Comparison of ENCODE assay signal across 10 cellular contexts in the genomic region with DNA sequence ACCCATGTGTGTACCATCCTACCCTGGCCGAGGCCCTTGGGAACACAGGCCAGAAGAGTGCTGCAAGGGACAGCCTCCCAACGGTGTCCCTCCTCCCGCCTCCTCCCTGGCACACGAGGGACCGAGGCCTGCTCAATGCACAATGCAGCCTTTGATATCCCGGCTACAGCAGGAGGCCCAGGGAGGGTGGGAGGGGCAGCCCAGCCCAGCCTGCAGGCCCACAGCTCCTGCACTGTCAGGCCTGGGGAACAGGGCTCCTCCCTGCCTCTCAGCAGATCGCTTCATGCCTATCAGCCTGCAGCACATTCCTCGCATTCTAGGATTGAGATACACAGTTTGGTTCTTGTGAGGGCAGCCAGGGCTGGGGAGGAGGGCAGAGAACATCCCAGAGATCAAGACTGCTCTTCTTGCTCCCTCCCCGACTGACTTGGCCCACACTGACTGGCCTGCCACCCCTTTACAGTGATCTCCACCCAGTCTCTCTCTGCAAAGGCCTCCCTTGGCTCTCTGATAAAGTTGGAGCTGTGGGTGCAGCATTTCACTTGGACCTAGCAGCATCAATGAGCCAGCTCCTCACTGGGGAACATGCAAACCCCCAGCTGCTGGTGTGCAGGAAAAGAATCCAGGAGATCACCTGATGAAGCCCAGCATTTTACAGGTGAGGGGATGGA. TPM values are rescaled to one million over a fixed set of nuclear protein-coding genes. Genes with fewer than 3 reads are reported as not detected.
DNase-seq lines count a peak whose midpoint lies in the region; ATAC-seq, FAIRE-seq and TF ChIP-seq lines count a peak whose summit lies in the region.
"Had no signal": no experiment of that assay in that cellular context is flagged by ENCODE, and none has a peak within 500 bp of the region (broad histone marks: within the 10 kb centered on the region; RNA-seq: fewer than 3 reads in every experiment).

A gene (minus strand): TSS at position 46 of the 671 bp plus-strand sequence. CDS start 40 bp downstream, at position 6.

- peaks cover 4% of the 10 kb centered on the region for H3K4me1 Mint-ChIP-seq in nephron progenitor cell

- H3K27me3 Mint-ChIP-seq in nephron progenitor cell (ENCODE audit: low read depth, poor library complexity) = peaks cover 15% of the 10 kb centered on the region

- H3K4me3 Mint-ChIP-seq in nephron progenitor cell = no peak within 1 kb of the TSS

- H3K27ac ChIP-seq in SJSA1 = peak within 1 kb of the TSS; percentile 88

- no peak for FAIRE-seq in GM19239 (lab: Jason Lieb, UNC)

- H3K36me3 Mint-ChIP-seq in nephron progenitor cell (ENCODE audit: low read depth) = no peaks in the 10 kb centered on the region

- H3K27me3 ChIP-seq in SJSA1 (replicated peaks) = no peaks in the 10 kb centered on the region

- TF ChIP-seq CTCF in foreskin fibroblast (IDR thresholded peaks at IDR 0.05; ENCODE audit: low read depth, low read length) (no peak), nephron progenitor cell (IDR thresholded peaks at IDR 0.05) (no peak)

- DNase-seq in AG20443 (ENCODE audit: low spot score) = peak; percentile 87
- DNase-seq in SJSA1 (ENCODE audit: low read depth in 1 of 2, low spot score in 2 of 2) = peak; percentile 82 to 87
- DNase-seq in foreskin fibroblast = peak; percentile 81 to 86
- DNase-seq in nephron progenitor cell = peak; percentile 41
- no peak for DNase-seq in GM19239 (ENCODE audit: insufficient read length, low spot score)
- DNase-seq in NCI-H1417 treated with DMSO at 0.1 percent for 48 hours (lab: John Stamatoyannopoulos, UW) = no peak
- DNase-seq in RPMI8226 = no peak
- DNase-seq: DND-41, MM.1S had no signal

- no peak within 1 kb of the TSS for H3K27ac Mint-ChIP-seq in nephron progenitor cell

- peaks cover 38% of the 10 kb centered on the region for H3K4me1 ChIP-seq in SJSA1 (replicated peaks)

- no peak for ATAC-seq in GM21360 (IDR thresholded peaks at IDR 0.05; ENCODE audit: unreplicated experiment)

- no peaks in the 10 kb centered on the region for H3K9me3 ChIP-seq in SJSA1 (replicated peaks)

- no peak within 1 kb of the TSS for H3K4me3 ChIP-seq in SJSA1
- H3K4me3 ChIP-seq in foreskin fibroblast (ENCODE audit: low read depth in 1 of 2, low read length in 2 of 2) = no peak within 1 kb of the TSS

- H3K36me3 ChIP-seq in SJSA1 = no peaks in the 10 kb centered on the region

- peaks cover 4% of the 10 kb centered on the region for H3K9me3 Mint-ChIP-seq in nephron progenitor cell

RNA-seq across cellular contexts. Expression of the gene that starts here (rescaled TPM):
- 11.2 and 16.9 TPM in 2 replicates for total RNA-seq in SJSA1 (2014; rRNA removed; shearing (Covaris generic))

Comparison
In these comparisons a context has a peak if more than half of its experiments do, and no peak if none do; other contexts are left out.
1. DNase-seq: peak in AG20443 (single experiment), SJSA1 (2 of 2), foreskin fibroblast (2 of 2) and nephron progenitor cell (single experiment); none in GM19239 (single experiment), NCI-H1417 treated with DMSO at 0.1 percent for 48 hours (single experiment) and RPMI8226 (single experiment).